Comparison of ENCODE assay signal across 8 cellular contexts in genomic region chr7:7639421-7639820, GRCh38. TPM values are rescaled to one million over a fixed set of nuclear protein-coding genes. Genes with fewer than 3 reads are reported as not detected.
DNase-seq lines count a peak whose midpoint lies in the region; ATAC-seq and TF ChIP-seq lines count a peak whose summit lies in the region.

No MANE protein-coding gene starts in this region.

- 31% methylated on average over 5 of the region's 5 CpGs for WGBS in thymus

- peaks cover 25% of the 10 kb centered on the region; the same call in 1 of the 2 replicates for H3K36me3 ChIP-seq in iPS-20b (ENCODE audit: insufficient read depth, low read depth, low read length)
- peaks cover 6% of the 10 kb centered on the region for H3K36me3 ChIP-seq in thymus (ENCODE audit: control insufficient read depth, insufficient read depth)

- H3K9me3 ChIP-seq in iPS-20b (ENCODE audit: insufficient read depth, low read depth, low read length) (no peaks in the 10 kb centered on the region), thymus (ENCODE audit: control insufficient read depth) (peaks cover 1% of the 10 kb centered on the region)

- H3K36me3 Mint-ChIP-seq in activated T-helper 2 cell treated with anti-CD3 and anti-CD28 coated beads, Interferon-gamma antibody, Interleukin-2, Interleukin-4, amounts not matched to agents 10 μg/mL and 5 μg/mL and 100 μg/mL, durations not matched to agents 14 hours and 24 hours and 36 hours (ENCODE audit: low read depth) = peaks cover 58% of the 10 kb centered on the region

- H3K4me3 Mint-ChIP-seq in activated T-helper 2 cell treated with anti-CD3 and anti-CD28 coated beads, Interferon-gamma antibody, Interleukin-2, Interleukin-4, amounts not matched to agents 10 μg/mL and 5 μg/mL and 100 μg/mL, durations not matched to agents 14 hours and 24 hours and 36 hours (ENCODE audit: low read depth) = peak overlapping the region; percentile 94

- H3K4me3 ChIP-seq in iPS-20b (ENCODE audit: low read length) = peak overlapping the region; percentile 90
- H3K4me3 ChIP-seq in thymus (ENCODE audit: low read length) = peak overlapping the region; percentile 97

- peak; percentile 19 to 30 for DNase-seq in activated CD4-positive, alpha-beta T cell treated with anti-CD3 and anti-CD28 coated beads, Interleukin-2, amount 50 U/mL, for 48 hours
- no peak for DNase-seq in activated CD4-positive, alpha-beta T cell treated with anti-CD3 and anti-CD28 coated beads for 48 hours
- no peak for DNase-seq in activated T-helper 2 cell treated with anti-CD3 and anti-CD28 coated beads, Interferon-gamma antibody, Interleukin-2, Interleukin-4, amounts not matched to agents 10 μg/mL and 5 μg/mL and 100 μg/mL, durations not matched to agents 14 hours and 24 hours and 36 hours (ENCODE audit: low spot score)
- DNase-seq in GM20000 (ENCODE audit: low spot score) = no peak

- no peaks in the 10 kb centered on the region for H3K9me3 Mint-ChIP-seq in activated T-helper 2 cell treated with anti-CD3 and anti-CD28 coated beads, Interferon-gamma antibody, Interleukin-2, Interleukin-4, amounts not matched to agents 10 μg/mL and 5 μg/mL and 100 μg/mL, durations not matched to agents 14 hours and 24 hours and 36 hours

- H3K4me1 ChIP-seq in iPS-20b (ENCODE audit: insufficient read depth, low read length) (peaks cover 9% of the 10 kb centered on the region; the same call in 1 of the 2 replicates), thymus (ENCODE audit: control insufficient read depth, insufficient read depth, low read length) (peaks cover 7% of the 10 kb centered on the region)

- H3K9ac ChIP-seq in iPS-20b (ENCODE audit: low read depth, low read length) = peak overlapping the region; percentile 95

- intact Hi-C loops in activated T-helper 2 cell treated with anti-CD3 and anti-CD28 coated beads, Interferon-gamma antibody, Interleukin-2, Interleukin-4, amounts not matched to agents 10 μg/mL and 5 μg/mL and 100 μg/mL, durations not matched to agents 14 hours and 24 hours and 36 hours (cut with micrococcal nuclease) = loop anchor here (5.0 kb wide), 1 partner anchor 42 kb away; no protein-coding TSS in a partner anchor

- no peak for TF ChIP-seq CTCF in GM20000 (IDR thresholded peaks at IDR 0.05; ENCODE audit: extremely low read depth, missing control alignments)

- ATAC-seq in GM21381 (IDR thresholded peaks at IDR 0.05; ENCODE audit: unreplicated experiment) = no peak
- ATAC-seq in HG02840 (IDR thresholded peaks at IDR 0.05; ENCODE audit: low FRiP score, unreplicated experiment) = no peak

- H3K27me3 ChIP-seq in iPS-20b (ENCODE audit: insufficient read depth, low read length) = no peaks in the 10 kb centered on the region
- no peaks in the 10 kb centered on the region for H3K27me3 ChIP-seq in thymus (ENCODE audit: control insufficient read depth, insufficient read depth)

- H3K27ac Mint-ChIP-seq in activated T-helper 2 cell treated with anti-CD3 and anti-CD28 coated beads, Interferon-gamma antibody, Interleukin-2, Interleukin-4, amounts not matched to agents 10 μg/mL and 5 μg/mL and 100 μg/mL, durations not matched to agents 14 hours and 24 hours and 36 hours = peak overlapping the region; percentile 99

- H3K27ac ChIP-seq in iPS-20b (ENCODE audit: low read length) = no peak overlapping the region
- peak overlapping the region; percentile 95 for H3K27ac ChIP-seq in thymus (ENCODE audit: low read depth)

- H3K27me3 Mint-ChIP-seq in activated T-helper 2 cell treated with anti-CD3 and anti-CD28 coated beads, Interferon-gamma antibody, Interleukin-2, Interleukin-4, amounts not matched to agents 10 μg/mL and 5 μg/mL and 100 μg/mL, durations not matched to agents 14 hours and 24 hours and 36 hours (ENCODE audit: low read depth) = no peaks in the 10 kb centered on the region

- peaks cover 31% of the 10 kb centered on the region for H3K4me1 Mint-ChIP-seq in activated T-helper 2 cell treated with anti-CD3 and anti-CD28 coated beads, Interferon-gamma antibody, Interleukin-2, Interleukin-4, amounts not matched to agents 10 μg/mL and 5 μg/mL and 100 μg/mL, durations not matched to agents 14 hours and 24 hours and 36 hours (ENCODE audit: low read depth)

RNA-seq across cellular contexts. Expression of gene UMAD1, which starts 1.1 kb away (rescaled TPM):
- 16.0 and 18.9 TPM in 2 replicates for total RNA-seq in activated T-helper 2 cell treated with anti-CD3 and anti-CD28 coated beads, Interferon-gamma antibody, Interleukin-2, Interleukin-4, amounts not matched to agents 10 μg/mL and 5 μg/mL and 100 μg/mL, durations not matched to agents 14 hours and 24 hours and 36 hours
- polyA plus RNA-seq in thymus = 15.7 TPM

Comparison
In these comparisons a context has a peak if more than half of its experiments do, and no peak if none do; other contexts are left out.
1. DNase-seq: peak in activated CD4-positive, alpha-beta T cell treated with anti-CD3 and anti-CD28 coated beads, Interleukin-2, amount 50 U/mL, for 48 hours (2 of 2); none in activated CD4-positive, alpha-beta T cell treated with anti-CD3 and anti-CD28 coated beads for 48 hours (single experiment), activated T-helper 2 cell treated with anti-CD3 and anti-CD28 coated beads, Interferon-gamma antibody, Interleukin-2, Interleukin-4, amounts not matched to agents 10 μg/mL and 5 μg/mL and 100 μg/mL, durations not matched to agents 14 hours and 24 hours and 36 hours (single experiment) and GM20000 (single experiment).